ENCODE assay signal across 8 cellular contexts in genomic region chr10:73785721-73786511, GRCh38. TPM values are rescaled to one million over a fixed set of nuclear protein-coding genes. Genes with fewer than 3 reads are reported as not detected.
DNase-seq lines count a peak whose midpoint lies in the region; ATAC-seq and TF ChIP-seq lines count a peak whose summit lies in the region.

No MANE protein-coding gene starts in this region.

- 0 to 1% methylated on average over 42 to 54 of the region's 54 CpGs for WGBS in heart right ventricle, 2 donors

- no peaks in the 10 kb centered on the region for H3K9me3 ChIP-seq in heart right ventricle

- H3K36me3 ChIP-seq in heart right ventricle: peaks cover 0 to 30% (median 23%) of the 10 kb centered on the region in 9 donors

- intact Hi-C loops in heart right ventricle (cut with DNase I): loop anchor here in 2 of 10 donors (1.0 to 5.0 kb wide), 2 partner anchors 25 to 44 kb away; partner anchors contain the start of genes NDST2 (in 1 of the 2) and SEC24C (in 1 of the 2)

- H3K4me3 ChIP-seq in GM12875 (ENCODE audit: low read depth, low read length) (peak overlapping the region; percentile 84), heart right ventricle (peak overlapping the region; percentile 68 to 97 (median 92))

- peak; percentile 18 for ATAC-seq in HG02588 (IDR thresholded peaks at IDR 0.05; ENCODE audit: unreplicated experiment)
- peak; percentile 5 to 44 (median 27) for ATAC-seq in heart right ventricle

- peak overlapping the region; percentile 74 to 97 (median 90) for H3K27ac ChIP-seq in heart right ventricle

- TF ChIP-seq CTCF in GM12875 (IDR thresholded peaks at IDR 0.05; ENCODE audit: borderline replicate concordance, insufficient read depth, low read depth, low read length): no peak
- no peak for TF ChIP-seq CTCF in heart right ventricle (IDR thresholded peaks at IDR 0.05)

- peak; percentile 36 for DNase-seq in NOMO-1 treated with dmso at 0.1 percent for 144 hours (lab: John Stamatoyannopoulos, UW; ENCODE audit: unreplicated experiment)
- DNase-seq in activated naive CD4-positive, alpha-beta T cell treated with anti-CD3 and anti-CD28 coated beads, Interleukin-2, amount 50 U/mL, for 16 hours: peak; percentile 48
- DNase-seq in heart right ventricle: peak in 1 of 2 donors; percentile 28
- peak; percentile 45 for DNase-seq in retina
- DNase-seq in amniotic stem cell (lab: John Stamatoyannopoulos, UW): no peak
- DNase-seq in NCI-H1417 treated with DMSO at 0.1 percent for 48 hours (lab: John Stamatoyannopoulos, UW): no peak

- H3K4me1 ChIP-seq in heart right ventricle: peaks cover 15 to 61% (median 53%) of the 10 kb centered on the region in 9 donors

- H3K27me3 ChIP-seq in heart right ventricle: no peaks in the 10 kb centered on the region

RNA-seq across cellular contexts. Expression of gene ZSWIM8, which starts 0.5 kb away (rescaled TPM):
- total RNA-seq in heart right ventricle: 10 to 100 TPM; 35.2 to 72.5 (median 43.5) TPM
- polyA plus RNA-seq in heart right ventricle: 100 to 1,000 TPM in 1 of 2 donors, 10 to 100 TPM in 1; 64.1 to 139 TPM

RNA-seq across cellular contexts. Expression of gene CHCHD1, which starts 4.1 kb away (rescaled TPM):
- 10 to 100 TPM; 18.6 to 31.4 (median 21.5) TPM for total RNA-seq in heart right ventricle
- polyA plus RNA-seq in heart right ventricle: 10 to 100 TPM; 48.2 to 82.1 TPM

RNA-seq across cellular contexts. Expression of gene NDST2, which starts 25.5 kb away (rescaled TPM):
- total RNA-seq in heart right ventricle: 10 to 100 TPM in 8 of 10 donors, 1 to 10 TPM in 2; 8.3 to 15.7 (median 11.5) TPM
- polyA plus RNA-seq in heart right ventricle: 10 to 100 TPM in 1 of 2 donors, 1 to 10 TPM in 1; 7.2 to 12.9 TPM

RNA-seq across cellular contexts. Expression of gene SEC24C, which starts 41.7 kb away (rescaled TPM):
- 10 to 100 TPM; 44.5 to 59.7 (median 51.5) TPM for total RNA-seq in heart right ventricle
- polyA plus RNA-seq in heart right ventricle: 10 to 100 TPM; 33.4 to 34.6 TPM

Comparison
In these comparisons a context has a peak if more than half of its experiments do, and no peak if none do; other contexts are left out.
1. DNase-seq: peak in NOMO-1 treated with dmso at 0.1 percent for 144 hours (single experiment), activated naive CD4-positive, alpha-beta T cell treated with anti-CD3 and anti-CD28 coated beads, Interleukin-2, amount 50 U/mL, for 16 hours (single experiment) and retina (single experiment); none in amniotic stem cell (single experiment) and NCI-H1417 treated with DMSO at 0.1 percent for 48 hours (single experiment).